Comparison of ENCODE assay signal across 7 cellular contexts in genomic region chr9:97981828-97982164, GRCh38. TPM values are rescaled to one million over a fixed set of nuclear protein-coding genes. Genes with fewer than 3 reads are reported as not detected.
DNase-seq lines count a peak whose midpoint lies in the region; ATAC-seq and TF ChIP-seq lines count a peak whose summit lies in the region.

No MANE protein-coding gene starts in this region.

- peak overlapping the region; percentile 99 for H3K9ac ChIP-seq in GM23248

- peak; percentile 55 for DNase-seq in GM23248
- DNase-seq in NCI-H82 treated with DMSO at 0.1 percent for 48 hours (lab: John Stamatoyannopoulos, UW; ENCODE audit: unreplicated experiment) = peak; percentile 8
- DNase-seq in dorsolateral prefrontal cortex = no peak
- DNase-seq in psoas muscle = no peak
- no peak for DNase-seq in Right ventricle myocardium superior
- no peak for DNase-seq in CD14-positive monocyte (ENCODE audit: low spot score)

- in situ Hi-C loops in GM23248 (cut with MboI) = no loop called here

- H3K27me3 ChIP-seq in GM23248 (replicated peaks; ENCODE audit: insufficient read depth) (no peaks in the 10 kb centered on the region), dorsolateral prefrontal cortex (no peaks in the 10 kb centered on the region), psoas muscle (ENCODE audit: insufficient read depth in 3 of 3, low read length in 2 of 3) (no peaks in the 10 kb centered on the region)

- TF ChIP-seq CTCF in dorsolateral prefrontal cortex (IDR thresholded peaks at IDR 0.05 in 54 of 56, conservative IDR thresholded peaks at IDR 0.05 in 2 of 56; ENCODE audit: low read depth in 1 of 56, partially characterized antibody in 56 of 56) = no peak
- no peak for TF ChIP-seq CTCF in psoas muscle (IDR thresholded peaks at IDR 0.05)
- no peak for TF ChIP-seq CTCF in CD14-positive monocyte (IDR thresholded peaks at IDR 0.05)

- no peak overlapping the region for H3K27ac Mint-ChIP-seq in CD14-positive monocyte

- H4K20me1 ChIP-seq in GM23248 (ENCODE audit: insufficient read depth) = no peaks in the 10 kb centered on the region

- H3K4me1 ChIP-seq in GM23248 (ENCODE audit: insufficient read depth) (peaks cover 28% of the 10 kb centered on the region), psoas muscle (peaks cover 30% of the 10 kb centered on the region)

- H3K36me3 ChIP-seq in GM23248 (ENCODE audit: low read depth) = no peaks in the 10 kb centered on the region
- no peaks in the 10 kb centered on the region for H3K36me3 ChIP-seq in psoas muscle (ENCODE audit: insufficient read depth in 1 of 2, low read depth in 1 of 2)

- peak overlapping the region in 1 of 2 donors; percentile 73 for H3K4me3 Mint-ChIP-seq in CD14-positive monocyte

- H3K9me2 ChIP-seq in GM23248 (ENCODE audit: insufficient read depth) = no peaks in the 10 kb centered on the region

- H2AFZ ChIP-seq in GM23248 = peak overlapping the region; percentile 79

- 37 to 47% methylated on average over 4 of the region's 4 CpGs for WGBS in GM23248 (ENCODE audit: low coverage in 1 of 2, low lambda C conversion rate in 2 of 2, missing lambda C conversion rate in 2 of 2), 2 experiments
- WGBS in psoas muscle, 3 donors = 66 to 77% (median 73%) methylated on average over 4 of the region's 4 CpGs

- no peaks in the 10 kb centered on the region for H3K36me3 Mint-ChIP-seq in CD14-positive monocyte

- intact Hi-C loops in dorsolateral prefrontal cortex (cut with DNase I) = loop anchor here (5.0 to 10.0 kb wide), 5 partner anchors 51 to 569 kb away; partner anchors contain the start of genes NANS (in 1 of the 2), TDRD7 (in 1 of the 2) and XPA (in 1 of the 2)
- intact Hi-C loops in psoas muscle (cut with DNase I) = loop anchor here (2.0 to 5.0 kb wide), 5 partner anchors 36 to 284 kb away; partner anchors contain the start of genes NANS (in 1 of the 2), TRMO (in 1 of the 2) and XPA (in 1 of the 2)
- intact Hi-C loops in Right ventricle myocardium superior (cut with DNase I) = loop anchor here (5.0 kb wide), 1 partner anchor 56 kb away; no protein-coding TSS in a partner anchor
- intact Hi-C loops in CD14-positive monocyte (cut with micrococcal nuclease) = loop anchor here in 1 of 2 donors (10.0 kb wide), 1 partner anchor 73 kb away; the partner anchor contains the start of gene NANS

- peaks cover 22% of the 10 kb centered on the region for H3K79me2 ChIP-seq in GM23248 (ENCODE audit: insufficient read depth)

- peak overlapping the region; percentile 95 for H3K4me2 ChIP-seq in GM23248 (ENCODE audit: unreplicated experiment)

- peaks cover 25% of the 10 kb centered on the region for H3K4me1 Mint-ChIP-seq in CD14-positive monocyte

- ATAC-seq in psoas muscle (no peak), HG02884 (IDR thresholded peaks at IDR 0.05; ENCODE audit: unreplicated experiment) (no peak), Right ventricle myocardium superior (ENCODE audit: poor library complexity) (no peak)

- peak overlapping the region; percentile 94 for H3K4me3 ChIP-seq in GM23248
- H3K4me3 ChIP-seq in dorsolateral prefrontal cortex = peak overlapping the region in 31 of 59 donors; percentile 64 to 96 (median 89)
- no peak overlapping the region for H3K4me3 ChIP-seq in psoas muscle

- H3K9me3 Mint-ChIP-seq in CD14-positive monocyte = peaks cover 0 to 2% (median 0%) of the 10 kb centered on the region in 7 donors

- H3F3A ChIP-seq in GM23248 (ENCODE audit: insufficient read depth) = peaks cover 15% of the 10 kb centered on the region; the same call in 1 of the 2 replicates

- H3K27me3 Mint-ChIP-seq in CD14-positive monocyte (ENCODE audit: low read depth in 3 of 3) = peaks cover 3 to 6% (median 3%) of the 10 kb centered on the region in 3 donors

- peak overlapping the region; percentile 94 for H3K27ac ChIP-seq in GM23248
- H3K27ac ChIP-seq in dorsolateral prefrontal cortex = peak overlapping the region in 58 of 59 donors; percentile 77 to 100 (median 98)
- peak overlapping the region; percentile 73 for H3K27ac ChIP-seq in psoas muscle

- H3K9me3 ChIP-seq in GM23248 (ENCODE audit: low read depth) (no peaks in the 10 kb centered on the region), psoas muscle (no peaks in the 10 kb centered on the region)

RNA-seq across cellular contexts. Expression of gene ANP32B, which starts 1.3 kb away (rescaled TPM):
- total RNA-seq in GM23248 (2014; rRNA removed; shearing (Covaris generic)) = 11.2 and 35.3 TPM in 2 replicates
- polyA plus RNA-seq in GM23248 (2016; fragmentation: Nextera tagmentation; extraction: Ambion mirVana) (137 and 138 TPM in 2 replicates), psoas muscle (100 to 1,000 TPM in 1 of 3 donors, 10 to 100 TPM in 2; 65.0 to 136 (median 74.2) TPM), CD14-positive monocyte (10 to 100 TPM; 30.8 to 40.7 TPM)
- total RNA-seq in dorsolateral prefrontal cortex (100 to 1,000 TPM in 12 of 120 experiments, 10 to 100 TPM in 108; 41.2 to 135 (median 66.8) TPM), psoas muscle (10 to 100 TPM; 52.8 to 73.9 (median 66.5) TPM), Right ventricle myocardium superior (47.0 TPM)

RNA-seq across cellular contexts. Expression of gene HEMGN, which starts 43.8 kb away (rescaled TPM):
- not detected in 2 replicates for total RNA-seq in GM23248 (2014; rRNA removed; shearing (Covaris generic))
- polyA plus RNA-seq in GM23248 (2016; fragmentation: Nextera tagmentation; extraction: Ambion mirVana) = not detected in 2 replicates
- total RNA-seq in dorsolateral prefrontal cortex = 1 to 10 TPM in 1 of 120 experiments, under 1 TPM in 48, not detected in 71; 0.16 to 1.3 (median 0.32) TPM
- under 1 TPM in 1 of 4 donors, not detected in 3; 0.71 TPM for total RNA-seq in psoas muscle
- polyA plus RNA-seq in psoas muscle = not detected
- not detected for total RNA-seq in Right ventricle myocardium superior
- polyA plus RNA-seq in CD14-positive monocyte = under 1 TPM in 1 of 2 donors, not detected in 1; 0.18 TPM

RNA-seq across cellular contexts. Expression of gene TRMO, which starts 59.5 kb away (rescaled TPM):
- total RNA-seq in GM23248 (2014; rRNA removed; shearing (Covaris generic)) = 13.0 and 14.3 TPM in 2 replicates
- polyA plus RNA-seq in GM23248 (2016; fragmentation: Nextera tagmentation; extraction: Ambion mirVana) (9.6 and 10.5 TPM in 2 replicates), psoas muscle (10 to 100 TPM in 1 of 3 donors, 1 to 10 TPM in 2; 6.7 to 13.9 (median 9.2) TPM), CD14-positive monocyte (10 to 100 TPM; 13.4 to 13.5 TPM)
- total RNA-seq in dorsolateral prefrontal cortex (10 to 100 TPM in 118 of 120 experiments, 1 to 10 TPM in 2; 8.6 to 30.0 (median 17.0) TPM), psoas muscle (10 to 100 TPM in 2 of 4 donors, 1 to 10 TPM in 2; 7.0 to 11.7 (median 8.6) TPM), Right ventricle myocardium superior (5.8 TPM)

Comparison
In these comparisons a context has a peak if more than half of its experiments do, and no peak if none do; other contexts are left out.
1. DNase-seq: peak in GM23248 (single experiment) and NCI-H82 treated with DMSO at 0.1 percent for 48 hours (single experiment); none in dorsolateral prefrontal cortex (0 of 10), psoas muscle (0 of 2), Right ventricle myocardium superior (single experiment) and CD14-positive monocyte (single experiment).
2. Peak in every context shown above with its lines, with median percentiles within 50 percentile points of each other: H3K27ac ChIP-seq.